ENCODE assay signal across 8 cellular contexts in the genomic region with DNA sequence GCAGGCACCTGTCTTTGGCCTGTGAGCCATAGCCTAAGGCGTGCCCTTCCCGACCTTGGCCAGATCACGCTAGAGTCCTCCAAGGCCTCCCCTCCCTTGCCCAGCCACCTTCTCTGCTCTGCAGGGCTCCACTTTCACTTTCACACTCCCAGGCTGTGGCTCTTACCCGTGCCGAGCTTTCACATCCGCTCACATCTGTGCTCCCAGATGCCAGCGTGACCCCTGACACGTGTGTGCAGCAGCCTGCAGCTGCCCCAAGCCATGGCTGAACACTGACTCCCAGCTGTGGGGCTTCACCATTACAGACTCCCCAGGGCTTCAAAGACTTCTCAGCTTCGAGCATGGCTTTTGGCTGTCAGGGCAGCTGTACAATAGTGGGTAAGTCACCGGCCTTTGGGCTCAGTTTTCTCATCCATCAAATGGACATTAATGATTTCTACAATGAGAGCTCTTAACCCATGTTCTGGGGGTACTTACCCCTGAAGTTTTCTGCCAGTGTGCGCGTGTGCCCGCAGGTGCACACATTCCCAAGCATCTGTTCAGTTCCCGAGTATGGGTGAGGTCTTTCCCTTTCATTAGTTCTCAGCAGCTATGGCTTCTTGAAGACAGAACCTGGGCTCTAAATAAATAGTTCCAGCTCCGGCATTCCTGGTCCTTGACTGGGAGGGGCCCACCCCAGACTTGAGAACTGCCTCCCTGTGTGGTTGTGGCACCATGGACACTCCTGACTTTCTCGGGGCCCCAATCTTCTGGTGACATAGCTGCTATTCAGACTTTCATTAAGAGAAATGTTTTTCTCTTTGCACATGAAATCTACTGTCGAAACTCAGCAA.
A peak's percentile ranks its signal among the peaks of the same experiment; 100 is the strongest.
DNase-seq lines count a peak whose midpoint lies in the region; ATAC-seq lines count a peak whose summit lies in the region.
"Had no signal": no experiment of that assay in that cellular context is flagged by ENCODE, and none has a peak within 500 bp of the region (broad histone marks: within the 10 kb centered on the region; RNA-seq: fewer than 3 reads in every experiment).

No MANE protein-coding gene starts in this region.

- no peak overlapping the region for H3K9ac ChIP-seq in adipocyte (ENCODE audit: low read length)
- H3K9ac ChIP-seq: parathyroid adenoma had no signal

- ATAC-seq in GM18867 (IDR thresholded peaks at IDR 0.05; ENCODE audit: unreplicated experiment) (peak; percentile 82), HG02943 (IDR thresholded peaks at IDR 0.05; ENCODE audit: low read depth, unreplicated experiment) (peak; percentile 71)

- H3K9me3 ChIP-seq in SJSA1 (replicated peaks), result no peaks in the 10 kb centered on the region
- no peaks in the 10 kb centered on the region for H3K9me3 ChIP-seq in adipocyte (ENCODE audit: control insufficient read depth, low read length)

- no peaks in the 10 kb centered on the region for H3K27me3 ChIP-seq in SJSA1 (replicated peaks)
- H3K27me3 ChIP-seq in adipocyte (replicated peaks; ENCODE audit: control insufficient read depth, insufficient read depth, low read length), result no peaks in the 10 kb centered on the region

- H3K4me3 ChIP-seq in SJSA1, result no peak overlapping the region
- H3K4me3 ChIP-seq in adipocyte (ENCODE audit: low read length), result peak overlapping the region; percentile 4

- peak in 1 of 2 experiments; percentile 65 for DNase-seq in SJSA1 (ENCODE audit: low read depth in 1 of 2, low spot score in 2 of 2)
- DNase-seq in adipocyte (ENCODE audit: low read depth), result no peak
- peak; percentile 62 for DNase-seq in inferior parietal cortex (ENCODE audit: extremely low spot score)
- peak; percentile 70 to 80 for DNase-seq in stimulated activated CD4-positive, alpha-beta T cell treated with anti-CD3 and anti-CD28 coated beads, Interleukin-2, amount 100 ng/mL, for 24 hours
- no peak for DNase-seq in NCI-H748 treated with DMSO at 0.1 percent for 48 hours (lab: John Stamatoyannopoulos, UW)

- peaks cover 59% of the 10 kb centered on the region for H3K4me1 ChIP-seq in SJSA1 (replicated peaks)
- H3K4me1 ChIP-seq in adipocyte (ENCODE audit: control insufficient read depth, insufficient read depth, low read length), result peaks cover 46% of the 10 kb centered on the region
- H3K4me1 ChIP-seq: parathyroid adenoma had no signal

- H3K36me3 ChIP-seq in SJSA1 (peaks cover 64% of the 10 kb centered on the region), adipocyte (ENCODE audit: control insufficient read depth, insufficient read depth, low read length, severe bottlenecking) (peaks cover 17% of the 10 kb centered on the region)

- H3K27ac ChIP-seq in SJSA1, result peak overlapping the region; percentile 29
- H3K27ac ChIP-seq: parathyroid adenoma had no signal

Comparison
In these comparisons a context has a peak if more than half of its experiments do, and no peak if none do; other contexts are left out.
1. DNase-seq: peak in inferior parietal cortex (single experiment) and stimulated activated CD4-positive, alpha-beta T cell treated with anti-CD3 and anti-CD28 coated beads, Interleukin-2, amount 100 ng/mL, for 24 hours (2 of 2); none in adipocyte (single experiment) and NCI-H748 treated with DMSO at 0.1 percent for 48 hours (single experiment).